16 cellular contexts compared by ENCODE assay signal in genomic region chr15:78104566-78105500, GRCh38. TPM values are rescaled to one million over a fixed set of nuclear protein-coding genes. Genes with fewer than 3 reads are reported as not detected.
DNase-seq lines count a peak whose midpoint lies in the region; ATAC-seq and TF ChIP-seq lines count a peak whose summit lies in the region.
"Had no signal": no experiment of that assay in that cellular context is flagged by ENCODE, and none has a peak within 500 bp of the region (broad histone marks: within the 10 kb centered on the region; RNA-seq: fewer than 3 reads in every experiment).

No MANE protein-coding gene starts in this region.

- H3K27ac ChIP-seq in SJCRH30 (peak overlapping the region; percentile 9; the same call in 1 of the 2 replicates), spleen (peak overlapping the region in 5 of 8 donors; percentile 48 to 87 (median 75))
- H3K27ac ChIP-seq: cardiac muscle cell had no signal

- H3K4me1 ChIP-seq in SJCRH30 (peaks cover 33% of the 10 kb centered on the region), spleen (peaks cover 21 to 53% (median 40%) of the 10 kb centered on the region in 6 donors)

- no peaks in the 10 kb centered on the region for H3K9me3 Mint-ChIP-seq in activated T-cell treated with anti-CD3 and anti-CD28 coated beads, Interleukin-2, amount 50 U/mL, for 24 hours
- H3K9me3 Mint-ChIP-seq in dendritic cell treated with granulocyte-macrophage colony-stimulating factor and Interleukin-4, amounts not matched to agents 40 ng/mL and 50 ng/mL, for 4 days, result no peaks in the 10 kb centered on the region
- H3K9me3 Mint-ChIP-seq: endodermal cell; stimulated activated naive B cell treated with anti-CD40 and anti-IgM and Interleukin-4, amounts not matched to agents 10 μg/mL and 1 μg/mL and 100 μg/mL, for 72 hours had no signal

- H3K9me3 ChIP-seq in SJCRH30 (replicated peaks), result no peaks in the 10 kb centered on the region
- no peaks in the 10 kb centered on the region for H3K9me3 ChIP-seq in spleen

- no peaks in the 10 kb centered on the region for H3K27me3 Mint-ChIP-seq in activated T-cell treated with anti-CD3 and anti-CD28 coated beads, Interleukin-2, amount 50 U/mL, for 24 hours
- peaks cover 2% of the 10 kb centered on the region for H3K27me3 Mint-ChIP-seq in dendritic cell treated with granulocyte-macrophage colony-stimulating factor and Interleukin-4, amounts not matched to agents 40 ng/mL and 50 ng/mL, for 4 days
- H3K27me3 Mint-ChIP-seq: stimulated activated naive B cell treated with anti-CD40 and anti-IgM and Interleukin-4, amounts not matched to agents 10 μg/mL and 1 μg/mL and 100 μg/mL, for 72 hours had no signal

- no peaks in the 10 kb centered on the region for H3K27me3 ChIP-seq in SJCRH30
- no peaks in the 10 kb centered on the region for H3K27me3 ChIP-seq in spleen (replicated peaks in 1 of 7)
- H3K27me3 ChIP-seq: cardiac muscle cell had no signal

- H3K4me3 Mint-ChIP-seq in activated T-cell treated with anti-CD3 and anti-CD28 coated beads, Interleukin-2, amount 50 U/mL, for 24 hours, result no peak overlapping the region
- no peak overlapping the region for H3K4me3 Mint-ChIP-seq in dendritic cell treated with granulocyte-macrophage colony-stimulating factor and Interleukin-4, amounts not matched to agents 40 ng/mL and 50 ng/mL, for 4 days
- H3K4me3 Mint-ChIP-seq: endodermal cell; stimulated activated naive B cell treated with anti-CD40 and anti-IgM and Interleukin-4, amounts not matched to agents 10 μg/mL and 1 μg/mL and 100 μg/mL, for 72 hours had no signal

- H3K36me3 Mint-ChIP-seq in activated T-cell treated with anti-CD3 and anti-CD28 coated beads, Interleukin-2, amount 50 U/mL, for 24 hours (ENCODE audit: low read depth), result no peaks in the 10 kb centered on the region
- H3K36me3 Mint-ChIP-seq in dendritic cell treated with granulocyte-macrophage colony-stimulating factor and Interleukin-4, amounts not matched to agents 40 ng/mL and 50 ng/mL, for 4 days (ENCODE audit: low read depth), result no peaks in the 10 kb centered on the region
- H3K36me3 Mint-ChIP-seq: stimulated activated naive B cell treated with anti-CD40 and anti-IgM and Interleukin-4, amounts not matched to agents 10 μg/mL and 1 μg/mL and 100 μg/mL, for 72 hours had no signal

- WGBS in spleen, 5 donors, result 80 to 89% (median 84%) methylated on average over 13 of the region's 13 CpGs

- intact Hi-C loops in dendritic cell treated with granulocyte-macrophage colony-stimulating factor and Interleukin-4, amounts not matched to agents 40 ng/mL and 50 ng/mL, for 4 days (cut with micrococcal nuclease), result loop anchor here (5.0 kb wide), 1 partner anchor 103 kb away; no protein-coding TSS in a partner anchor
- intact Hi-C loops in spleen (cut with DNase I; ENCODE audit: low total_unique reads), result loop anchor here (5.0 to 10.0 kb wide), 3 partner anchors 70 to 138 kb away; no protein-coding TSS in a partner anchor

- H3K4me3 ChIP-seq in SJCRH30 (no peak overlapping the region), spleen (no peak overlapping the region)
- H3K4me3 ChIP-seq: cardiac muscle cell, smooth muscle cell had no signal

- no peak for DNase-seq in activated T-cell treated with anti-CD3 and anti-CD28 coated beads, Interleukin-2, amount 50 U/mL, for 24 hours
- no peak for DNase-seq in activated T-cell treated with anti-CD3 and anti-CD28 coated beads, Interleukin-2, amount 50 U/mL, for 1 hour
- DNase-seq in SJCRH30, result no peak
- DNase-seq in spleen, result peak; percentile 73
- DNase-seq in activated gamma-delta T cell (lab: John Stamatoyannopoulos, UW), result no peak
- no peak for DNase-seq in DMS114 treated with DMSO at 0.1 percent for 48 hours (lab: John Stamatoyannopoulos, UW; ENCODE audit: unreplicated experiment)
- DNase-seq: activated CD4-positive, alpha-beta T cell treated with anti-CD3 and anti-CD28 coated beads for 1 hour; endodermal cell; stimulated activated naive B cell treated with anti-CD40 and anti-IgM and Interleukin-4, amounts not matched to agents 10 μg/mL and 1 μg/mL and 100 μg/mL, for 72 hours had no signal

- H3K4me1 Mint-ChIP-seq in activated T-cell treated with anti-CD3 and anti-CD28 coated beads, Interleukin-2, amount 50 U/mL, for 24 hours (ENCODE audit: low read depth), result peaks cover 48% of the 10 kb centered on the region
- H3K4me1 Mint-ChIP-seq in dendritic cell treated with granulocyte-macrophage colony-stimulating factor and Interleukin-4, amounts not matched to agents 40 ng/mL and 50 ng/mL, for 4 days (ENCODE audit: low read depth), result peaks cover 51% of the 10 kb centered on the region
- H3K4me1 Mint-ChIP-seq: endodermal cell had no signal

- no peak for TF ChIP-seq CTCF in spleen (IDR thresholded peaks at IDR 0.05 in 8 of 11, conservative IDR thresholded peaks at IDR 0.05 in 3 of 11)

- no peak for TF ChIP-seq POLR2A in spleen (IDR thresholded peaks at IDR 0.05)

- H3K36me3 ChIP-seq in SJCRH30 (no peaks in the 10 kb centered on the region), spleen (no peaks in the 10 kb centered on the region)
- H3K36me3 ChIP-seq: cardiac muscle cell had no signal

- peak overlapping the region; percentile 88 for H3K27ac Mint-ChIP-seq in activated T-cell treated with anti-CD3 and anti-CD28 coated beads, Interleukin-2, amount 50 U/mL, for 24 hours
- peak overlapping the region; percentile 73 for H3K27ac Mint-ChIP-seq in dendritic cell treated with granulocyte-macrophage colony-stimulating factor and Interleukin-4, amounts not matched to agents 40 ng/mL and 50 ng/mL, for 4 days
- H3K27ac Mint-ChIP-seq: endodermal cell; stimulated activated naive B cell treated with anti-CD40 and anti-IgM and Interleukin-4, amounts not matched to agents 10 μg/mL and 1 μg/mL and 100 μg/mL, for 72 hours had no signal

- no peak for ATAC-seq in GM19452 (IDR thresholded peaks at IDR 0.05; ENCODE audit: unreplicated experiment)
- ATAC-seq: HCT116 had no signal

RNA-seq across cellular contexts. Expression of gene SH2D7, which starts 12.5 kb away (rescaled TPM):
- total RNA-seq in SJCRH30 (2014; rRNA removed; shearing (Covaris generic)), result 0.08 and 0.36 TPM in 2 replicates
- not detected for total RNA-seq in spleen
- not detected for polyA plus RNA-seq in spleen
- total RNA-seq: A673, cardiac muscle cell, endodermal cell, smooth muscle cell, urinary bladder had no signal
- polyA plus RNA-seq: urinary bladder had no signal

RNA-seq across cellular contexts. Expression of gene CIB2, which starts 26.4 kb away (rescaled TPM):
- total RNA-seq in SJCRH30 (2014; rRNA removed; shearing (Covaris generic)), result 0.59 and 2.8 TPM in 2 replicates
- total RNA-seq in spleen, result 1 to 10 TPM; 1.0 to 5.0 (median 3.5) TPM
- polyA plus RNA-seq in spleen, result 1 to 10 TPM; 1.7 to 3.2 (median 3.1) TPM

RNA-seq across cellular contexts. Expression of gene TBC1D2B, which starts 27.3 kb away (rescaled TPM):
- total RNA-seq in SJCRH30 (2014; rRNA removed; shearing (Covaris generic)), result 50.7 and 58.2 TPM in 2 replicates
- total RNA-seq in spleen, result 100 to 1,000 TPM in 5 of 7 donors, 10 to 100 TPM in 2; 88.7 to 131 (median 106) TPM
- polyA plus RNA-seq in spleen, result 10 to 100 TPM in 2 of 3 donors, 1 to 10 TPM in 1; 9.4 to 19.4 (median 10.0) TPM

RNA-seq across cellular contexts. Expression of gene IDH3A, which starts 44.3 kb away (rescaled TPM):
- 66.1 and 68.4 TPM in 2 replicates for total RNA-seq in SJCRH30 (2014; rRNA removed; shearing (Covaris generic))
- 10 to 100 TPM; 63.9 to 90.7 (median 74.0) TPM for total RNA-seq in spleen
- polyA plus RNA-seq in spleen, result 10 to 100 TPM; 27.6 to 36.5 (median 31.7) TPM
